24 cellular contexts compared by ENCODE assay signal in genomic region chr12:65184858-65185229, GRCh38.
"Had no signal": no experiment of that assay in that cellular context is flagged by ENCODE, and none has a peak within 500 bp of the region (broad histone marks: within the 10 kb centered on the region; RNA-seq: fewer than 3 reads in every experiment).

No MANE protein-coding gene starts in this region.

- H3K27ac Mint-ChIP-seq: activated naive CD4-positive, alpha-beta T cell treated with anti-CD3 and anti-CD28 coated beads, Interleukin-2, amount 10 ng/mL, durations not matched to agents 7 days and 5 days; effector memory CD8-positive, alpha-beta T cell; mesothelial cell of epicardium; nephron progenitor cell; stimulated activated effector memory CD8-positive, alpha-beta T cell treated with anti-CD3 and anti-CD28 coated beads, Interleukin-12 subunit alpha, Interleukin-12 subunit beta, amount 100 ng/mL, for 72 hours had no signal

- H3K36me3 Mint-ChIP-seq: mesothelial cell of epicardium had no signal

- H3K27me3 ChIP-seq: adrenal gland, ascending aorta, brain microvascular endothelial cell, dorsolateral prefrontal cortex, esophagus muscularis mucosa, right lobe of liver, testis, uterus had no signal

- H3K27me3 Mint-ChIP-seq: activated naive CD4-positive, alpha-beta T cell treated with anti-CD3 and anti-CD28 coated beads, Interleukin-2, amount 10 ng/mL, durations not matched to agents 7 days and 5 days; effector memory CD8-positive, alpha-beta T cell; T-cell had no signal

- H3K4me3 Mint-ChIP-seq: activated naive CD4-positive, alpha-beta T cell treated with anti-CD3 and anti-CD28 coated beads, Interleukin-2, amount 10 ng/mL, durations not matched to agents 7 days and 5 days; effector memory CD8-positive, alpha-beta T cell; mesothelial cell of epicardium; nephron progenitor cell; stimulated activated effector memory CD8-positive, alpha-beta T cell treated with anti-CD3 and anti-CD28 coated beads, Interleukin-12 subunit alpha, Interleukin-12 subunit beta, amount 100 ng/mL, for 72 hours had no signal

- H3K27ac ChIP-seq: adrenal gland, ascending aorta, brain microvascular endothelial cell, dorsolateral prefrontal cortex, esophagus muscularis mucosa, left ventricle myocardium inferior, parathyroid adenoma, right lobe of liver, skin epidermis, testis, uterus had no signal

- DNase-seq: activated CD8-positive, alpha-beta memory T cell treated with anti-CD3 and anti-CD28 coated beads, Interleukin-2, amount 50 U/mL, for 48 hours; activated effector memory CD4-positive, alpha-beta T cell treated with anti-CD3 and anti-CD28 coated beads, Interleukin-2, amount 50 U/mL, for 16 hours; activated naive CD4-positive, alpha-beta T cell treated with anti-CD3 and anti-CD28 coated beads, Interleukin-2, amount 10 ng/mL, durations not matched to agents 7 days and 5 days; activated T-cell treated with anti-CD3 and anti-CD28 coated beads, Interleukin-2, amount 50 U/mL, for 48 hours; adrenal gland; brain microvascular endothelial cell; caudate nucleus; dorsolateral prefrontal cortex; effector memory CD8-positive, alpha-beta T cell; hippocampal formation; left ventricle myocardium inferior; nephron progenitor cell; right lobe of liver; stimulated activated CD4-positive, alpha-beta T cell treated with anti-CD3 and anti-CD28 coated beads, Interleukin-2, amount 100 ng/mL, for 24 hours; T-cell; testis; trophoblast cell; uterus had no signal

- H3K9me3 ChIP-seq: adrenal gland, ascending aorta, esophagus muscularis mucosa, left ventricle myocardium inferior, right lobe of liver, testis, uterus had no signal

- H3K9me3 Mint-ChIP-seq: activated naive CD4-positive, alpha-beta T cell treated with anti-CD3 and anti-CD28 coated beads, Interleukin-2, amount 10 ng/mL, durations not matched to agents 7 days and 5 days; effector memory CD8-positive, alpha-beta T cell; mesothelial cell of epicardium; nephron progenitor cell; stimulated activated effector memory CD8-positive, alpha-beta T cell treated with anti-CD3 and anti-CD28 coated beads, Interleukin-12 subunit alpha, Interleukin-12 subunit beta, amount 100 ng/mL, for 72 hours; T-cell had no signal

- H3K36me3 ChIP-seq: adrenal gland, ascending aorta, brain microvascular endothelial cell, esophagus muscularis mucosa, left ventricle myocardium inferior, right lobe of liver, uterus had no signal

- H3K4me1 ChIP-seq: parathyroid adenoma had no signal

- H3K4me3 ChIP-seq: adrenal gland, ascending aorta, dorsolateral prefrontal cortex, esophagus muscularis mucosa, left ventricle myocardium inferior, right lobe of liver, skin epidermis, testis, uterus had no signal

- ATAC-seq: effector memory CD8-positive, alpha-beta T cell; right lobe of liver; stimulated activated effector memory CD8-positive, alpha-beta T cell treated with anti-CD3 and anti-CD28 coated beads, Interleukin-12 subunit alpha, Interleukin-12 subunit beta, amount 100 ng/mL, for 72 hours; T-cell had no signal
